9 cellular contexts compared by ENCODE assay signal in the genomic region with DNA sequence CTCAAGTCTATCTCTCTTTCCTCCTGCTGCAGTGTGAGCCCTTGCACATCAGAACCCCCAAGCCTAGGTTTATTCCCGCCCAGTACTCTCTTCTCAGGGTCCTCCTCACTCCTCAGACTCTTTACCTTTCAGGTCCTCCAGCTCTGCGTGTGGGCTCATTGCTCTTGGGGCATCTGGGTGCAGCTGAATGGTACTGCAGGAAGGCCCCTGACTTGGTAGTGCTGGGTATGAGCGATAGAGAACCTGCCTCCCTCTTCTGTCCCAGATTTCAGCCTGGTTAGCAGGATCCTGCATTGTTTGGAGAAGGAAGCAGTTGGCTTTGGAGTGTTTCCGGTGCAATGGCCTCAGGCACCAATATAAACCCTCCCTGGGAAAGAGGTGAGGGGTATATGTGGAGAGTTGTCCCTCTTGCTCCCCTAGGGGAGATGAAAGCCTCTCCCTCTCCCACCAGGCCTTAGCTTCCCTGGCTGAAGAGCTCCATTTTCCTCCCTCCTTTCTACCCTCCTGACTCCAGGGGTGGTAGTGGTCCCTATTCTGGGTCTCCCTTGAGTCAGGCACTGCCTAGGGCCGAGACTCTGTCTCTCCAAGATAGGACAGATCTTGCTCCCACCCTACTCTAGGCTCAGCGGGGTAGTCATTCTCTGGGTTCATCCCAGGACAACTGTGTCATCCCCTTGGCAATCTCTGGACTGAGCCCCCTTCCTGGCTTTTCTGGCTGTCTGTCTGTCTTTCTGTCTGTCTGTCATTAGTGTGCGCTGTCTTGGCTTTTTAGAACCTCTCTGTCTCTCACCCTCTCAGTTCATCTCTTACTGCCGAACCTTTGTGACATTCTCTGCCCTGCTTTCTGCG. TPM values are rescaled to one million over a fixed set of nuclear protein-coding genes. Genes with fewer than 3 reads are reported as not detected.
DNase-seq lines count a peak whose midpoint lies in the region; ATAC-seq and TF ChIP-seq lines count a peak whose summit lies in the region.
"Had no signal": no experiment of that assay in that cellular context is flagged by ENCODE, and none has a peak within 500 bp of the region (broad histone marks: within the 10 kb centered on the region; RNA-seq: fewer than 3 reads in every experiment).

No MANE protein-coding gene starts in this region.

- peaks cover 36 to 66% of the 10 kb centered on the region in 2 donors for H3K4me1 ChIP-seq in ascending aorta
- peaks cover 60% of the 10 kb centered on the region for H3K4me1 ChIP-seq in stomach smooth muscle (ENCODE audit: control insufficient read depth, insufficient read depth, low read length)

- DNase-seq in HCEC 1CT, result peak; percentile 12
- DNase-seq in ascending aorta (ENCODE audit: low spot score in 2 of 2), result no peak
- DNase-seq in activated effector memory CD4-positive, alpha-beta T cell treated with Interleukin-2 at 50 U/mL for 16 hours, result no peak
- no peak for DNase-seq in NCI-H2029 treated with DMSO at 0.1 percent for 48 hours (lab: John Stamatoyannopoulos, UW)
- no peak for DNase-seq in kidney tubule cell (ENCODE audit: low spot score)
- DNase-seq: stimulated activated CD4-positive, alpha-beta T cell treated with anti-CD3 and anti-CD28 coated beads, Interleukin-15, amount 100 ng/mL, for 24 hours had no signal

- H3K4me3 ChIP-seq in ascending aorta, result peak overlapping the region; percentile 38 to 96
- H3K4me3 ChIP-seq in stomach smooth muscle (ENCODE audit: low read length in 2 of 2), result peak overlapping the region; percentile 9 to 90

- intact Hi-C loops in ascending aorta (cut with DNase I), result no loop called here

- TF ChIP-seq CTCF in ascending aorta (IDR thresholded peaks at IDR 0.05), result no peak

- no peaks in the 10 kb centered on the region for H3K9me3 ChIP-seq in ascending aorta
- H3K9me3 ChIP-seq in stomach smooth muscle (ENCODE audit: control insufficient read depth in 2 of 2, low read length in 2 of 2), result no peaks in the 10 kb centered on the region

- H3K36me3 ChIP-seq in ascending aorta (no peaks in the 10 kb centered on the region), stomach smooth muscle (ENCODE audit: control insufficient read depth in 2 of 2, insufficient read depth in 2 of 2, low read length in 2 of 2) (no peaks in the 10 kb centered on the region)

- peak overlapping the region; percentile 6 to 29 for H3K9ac ChIP-seq in stomach smooth muscle (ENCODE audit: low read length in 2 of 2)

- H3K27me3 ChIP-seq in ascending aorta (no peaks in the 10 kb centered on the region), layer of hippocampus (ENCODE audit: control insufficient read depth, insufficient read depth, low read length) (no peaks in the 10 kb centered on the region), stomach smooth muscle (ENCODE audit: control insufficient read depth in 1 of 2, insufficient read depth in 2 of 2, low read length in 2 of 2) (no peaks in the 10 kb centered on the region)

- H3K27ac ChIP-seq in ascending aorta, result peak overlapping the region; percentile 91 to 99
- peak overlapping the region; percentile 13 for H3K27ac ChIP-seq in layer of hippocampus (ENCODE audit: low read depth, low read length)
- peak overlapping the region; percentile 53 for H3K27ac ChIP-seq in stomach smooth muscle (ENCODE audit: low read length)

- no peak for ATAC-seq in GM19351 (IDR thresholded peaks at IDR 0.05; ENCODE audit: unreplicated experiment)

RNA-seq across cellular contexts. Expression of gene LRP1, which starts 3.8 kb away (rescaled TPM):
- total RNA-seq in ascending aorta, result 708 TPM

RNA-seq across cellular contexts. Expression of gene LRP1-AS, which starts 15.3 kb away (rescaled TPM):
- not detected for total RNA-seq in ascending aorta

RNA-seq across cellular contexts. Expression of gene STAT6, which starts 21.0 kb away (rescaled TPM):
- total RNA-seq in ascending aorta, result 188 TPM

RNA-seq across cellular contexts. Expression of gene NAB2, which starts 43.2 kb away (rescaled TPM):
- 50.9 TPM for total RNA-seq in ascending aorta

RNA-seq across cellular contexts. Expression of gene NEMP1, which starts 53.5 kb away (rescaled TPM):
- total RNA-seq in ascending aorta, result 7.7 TPM

Comparison
In these comparisons a context has a peak if more than half of its experiments do, and no peak if none do; other contexts are left out.
1. H3K27ac ChIP-seq: peak in every context shown above with its lines; median percentile 95 in ascending aorta; 53 in stomach smooth muscle; 13 in layer of hippocampus.